Comparison of ENCODE assay signal across 20 cellular contexts in the genomic region with DNA sequence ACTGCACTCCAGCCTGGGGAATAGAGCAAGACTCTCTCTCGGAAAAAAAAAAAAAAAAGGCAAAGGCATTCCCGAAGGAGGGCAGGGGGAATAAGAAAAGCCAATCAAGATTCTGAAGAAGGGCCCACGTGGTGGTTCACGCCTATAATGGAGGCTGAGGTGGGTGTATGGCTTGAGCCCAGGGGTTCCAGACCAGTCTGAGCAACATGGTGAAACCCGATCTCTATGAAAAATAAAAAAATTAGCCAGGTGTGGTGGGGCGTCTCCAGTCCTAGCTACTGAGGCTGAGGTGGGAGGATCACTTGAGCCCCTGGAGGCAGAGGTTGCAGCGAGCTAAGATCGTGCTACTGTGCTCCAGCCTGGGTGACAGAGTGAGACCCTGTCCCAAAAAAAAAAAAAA. TPM values are rescaled to one million over a fixed set of nuclear protein-coding genes. Genes with fewer than 3 reads are reported as not detected.
"Had no signal": no experiment of that assay in that cellular context is flagged by ENCODE, and none has a peak within 500 bp of the region (broad histone marks: within the 10 kb centered on the region; RNA-seq: fewer than 3 reads in every experiment).

No MANE protein-coding gene starts in this region.

- DNase-seq: colonic mucosa; dermis blood vessel endothelial cell; effector CD4-positive, alpha-beta T cell; hippocampal formation; left colon; mesendoderm; naive B cell; sigmoid colon; stimulated activated CD4-positive, alpha-beta T cell treated with anti-CD3 and anti-CD28 coated beads, Interleukin-2, amount 100 ng/mL, for 24 hours; stimulated activated naive CD4-positive, alpha-beta T cell treated with Interleukin-2 at 50 U/mL for 16 hours; trophoblast cell; uterus had no signal

- H3K36me3 ChIP-seq: colonic mucosa, heart left ventricle, right atrium auricular region, sigmoid colon, uterus had no signal

- H3K4me1 ChIP-seq: uterus had no signal

- ATAC-seq: esophagus mucosa, heart left ventricle, left colon had no signal

- H3K27ac ChIP-seq: colonic mucosa, right atrium auricular region had no signal

- H3K36me3 Mint-ChIP-seq: naive B cell had no signal

- H3K9me3 ChIP-seq: colonic mucosa, heart left ventricle, right atrium auricular region, sigmoid colon, uterus had no signal

- H3K4me3 ChIP-seq: colonic mucosa, heart left ventricle, right atrium auricular region, sigmoid colon, skin epidermis, uterus had no signal

- H3K27me3 ChIP-seq: colonic mucosa, right atrium auricular region, sigmoid colon, uterus had no signal

RNA-seq across cellular contexts. Expression of a gene that starts 10.5 kb away (rescaled TPM):
- total RNA-seq: esophagus mucosa, glomerular endothelial cell, kidney epithelial cell had no signal

RNA-seq across cellular contexts. Expression of a gene that starts 27.5 kb away (rescaled TPM):
- total RNA-seq: dermis blood vessel endothelial cell, glomerular endothelial cell, lung microvascular endothelial cell had no signal
- polyA plus RNA-seq: neural cell had no signal
